Comparison of ENCODE assay signal across 19 cellular contexts in the genomic region with DNA sequence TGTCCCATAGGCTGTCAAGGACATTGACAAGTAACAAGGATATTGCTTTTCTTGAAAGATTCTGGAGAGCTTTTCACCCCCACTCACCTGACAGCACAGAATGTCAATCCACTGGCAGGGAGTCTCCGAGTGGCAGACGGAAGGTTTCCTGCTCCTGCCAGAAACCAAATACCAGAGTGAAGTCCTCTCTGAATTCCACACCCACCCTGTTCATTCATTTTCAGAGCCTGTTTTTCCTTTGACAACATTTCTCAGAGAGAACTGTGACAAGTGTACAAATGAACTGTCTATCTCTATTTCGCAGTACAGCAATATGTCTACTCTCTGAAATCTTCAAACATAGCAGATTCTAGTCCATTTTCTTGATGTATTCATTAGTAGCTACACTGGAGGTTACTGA. TPM values are rescaled to one million over a fixed set of nuclear protein-coding genes. Genes with fewer than 3 reads are reported as not detected.
DNase-seq lines count a peak whose midpoint lies in the region; ATAC-seq, FAIRE-seq and TF ChIP-seq lines count a peak whose summit lies in the region.
"Had no signal": no experiment of that assay in that cellular context is flagged by ENCODE, and none has a peak within 500 bp of the region (broad histone marks: within the 10 kb centered on the region; RNA-seq: fewer than 3 reads in every experiment).

No MANE protein-coding gene starts in this region.

- no peak overlapping the region for H4K8ac ChIP-seq in mesendoderm (ENCODE audit: low read depth, low read length)

- peak; percentile 45 for FAIRE-seq in astrocyte (lab: Jason Lieb, UNC)
- FAIRE-seq: A549, GM12892, HepG2, HTR-8/SVneo had no signal

- no peak overlapping the region for H2AFZ ChIP-seq in astrocyte (ENCODE audit: low read depth, low read length)

- H3K79me2 ChIP-seq in astrocyte (ENCODE audit: insufficient read depth, low read length), result no peaks in the 10 kb centered on the region
- no peaks in the 10 kb centered on the region for H3K79me2 ChIP-seq in mesendoderm (ENCODE audit: control insufficient read depth, insufficient read depth, low read length)

- no peak overlapping the region for H3K4me2 ChIP-seq in astrocyte (ENCODE audit: low read length)
- H3K4me2 ChIP-seq in mesendoderm (ENCODE audit: low read length), result no peak overlapping the region
- H3K4me2 ChIP-seq: A549 had no signal

- H3K4me3 Mint-ChIP-seq in astrocyte (ENCODE audit: unreplicated experiment), result no peak overlapping the region
- H3K4me3 Mint-ChIP-seq: CD4-positive, alpha-beta memory T cell; H9 had no signal

- no peak overlapping the region for H2BK15ac ChIP-seq in mesendoderm (replicated peaks; ENCODE audit: low read depth)

- peaks cover 9% of the 10 kb centered on the region for H3K4me1 Mint-ChIP-seq in astrocyte (ENCODE audit: low read depth, unreplicated experiment)
- H3K4me1 Mint-ChIP-seq: CD4-positive, alpha-beta memory T cell had no signal

- no peak overlapping the region for H3K4ac ChIP-seq in mesendoderm (ENCODE audit: low read depth, low read length)

- no peak overlapping the region for H3K27ac Mint-ChIP-seq in astrocyte (ENCODE audit: unreplicated experiment)
- H3K27ac Mint-ChIP-seq: CD4-positive, alpha-beta memory T cell had no signal

- H4K20me1 ChIP-seq in astrocyte (ENCODE audit: insufficient read depth, low read length), result no peaks in the 10 kb centered on the region

- H3K4me3 ChIP-seq in astrocyte (ENCODE audit: insufficient read depth, low read depth, low read length) (no peak overlapping the region), mesendoderm (ENCODE audit: low read length) (no peak overlapping the region)
- H3K4me3 ChIP-seq: A549 had no signal

- H3K18ac ChIP-seq in mesendoderm (ENCODE audit: low read length), result no peak overlapping the region

- H3K27me3 ChIP-seq in astrocyte (ENCODE audit: insufficient read depth, low read length) (no peaks in the 10 kb centered on the region), mesendoderm (ENCODE audit: insufficient read depth, low read length, poor library complexity) (no peaks in the 10 kb centered on the region)
- H3K27me3 ChIP-seq: BE2C had no signal

- H3K9ac ChIP-seq in astrocyte (ENCODE audit: low read length), result no peak overlapping the region
- H3K9ac ChIP-seq in mesendoderm (ENCODE audit: low read length), result no peak overlapping the region

- ATAC-seq in HG02642 (IDR thresholded peaks at IDR 0.05; ENCODE audit: poor library complexity, unreplicated experiment) (no peak), GM21528 (IDR thresholded peaks at IDR 0.05; ENCODE audit: low FRiP score, unreplicated experiment) (no peak)
- ATAC-seq: A549, HepG2 had no signal

- H3K79me1 ChIP-seq in mesendoderm (ENCODE audit: low read length), result no peaks in the 10 kb centered on the region

- no peak for TF ChIP-seq CTCF in astrocyte (IDR thresholded peaks at IDR 0.05; ENCODE audit: insufficient read depth, low read depth, low read length)

- no peaks in the 10 kb centered on the region for H3K9me3 ChIP-seq in astrocyte (ENCODE audit: insufficient read depth, low read depth, low read length)
- H3K9me3 ChIP-seq: A549, BE2C had no signal

- no peak overlapping the region for H2BK120ac ChIP-seq in mesendoderm (ENCODE audit: low read depth, low read length)

- H3K56ac ChIP-seq in mesendoderm (ENCODE audit: low read length), result no peak overlapping the region

- H3K27ac ChIP-seq in astrocyte (ENCODE audit: low read depth, low read length) (no peak overlapping the region), mesendoderm (ENCODE audit: low read depth, low read length) (no peak overlapping the region)
- H3K27ac ChIP-seq: A549, C4-2B had no signal

- H3K23ac ChIP-seq in mesendoderm (ENCODE audit: low read length), result no peak overlapping the region

- H2AK5ac ChIP-seq in mesendoderm (ENCODE audit: low read length), result no peak overlapping the region

- H3K9me3 Mint-ChIP-seq in astrocyte (ENCODE audit: unreplicated experiment), result no peaks in the 10 kb centered on the region
- H3K9me3 Mint-ChIP-seq: CD4-positive, alpha-beta memory T cell; H9 had no signal

- no peak overlapping the region for H2BK5ac ChIP-seq in mesendoderm (ENCODE audit: low read length)

- H3K36me3 ChIP-seq in astrocyte (ENCODE audit: insufficient read depth, low read length), result no peaks in the 10 kb centered on the region
- H3K36me3 ChIP-seq in mesendoderm (ENCODE audit: control insufficient read depth, insufficient read depth, low read length), result no peaks in the 10 kb centered on the region
- H3K36me3 ChIP-seq: BE2C had no signal

- no CpG with 5 or more reads among the region's 3 CpGs for WGBS in mesendoderm (ENCODE audit: extremely low coverage, insufficient coverage, low lambda C conversion rate)

- no peak for DNase-seq in astrocyte (ENCODE audit: low read depth)
- DNase-seq in cerebellum (ENCODE audit: low spot score), result peak; percentile 55
- DNase-seq in mesendoderm, result peak; percentile 40
- no peak for DNase-seq in T-helper 9 cell
- no peak for DNase-seq in medulla oblongata (ENCODE audit: extremely low spot score)
- DNase-seq: BE2C; CD4-positive, alpha-beta memory T cell; DMS79 treated with DMSO at 0.1 percent for 48 hours; EL; GDM1; GOT3; H9 had no signal

- no peak overlapping the region for H4K5ac ChIP-seq in mesendoderm (ENCODE audit: low read length)

- H3K27me3 Mint-ChIP-seq in astrocyte (ENCODE audit: low read depth, unreplicated experiment), result peaks cover 1% of the 10 kb centered on the region
- H3K27me3 Mint-ChIP-seq: CD4-positive, alpha-beta memory T cell had no signal

- H3K36me3 Mint-ChIP-seq in astrocyte (ENCODE audit: low read depth, unreplicated experiment), result no peaks in the 10 kb centered on the region
- H3K36me3 Mint-ChIP-seq: CD4-positive, alpha-beta memory T cell had no signal

- H3K4me1 ChIP-seq in astrocyte (ENCODE audit: insufficient read depth, low read length) (no peaks in the 10 kb centered on the region), mesendoderm (ENCODE audit: control insufficient read depth, low read depth, low read length) (peaks cover 2% of the 10 kb centered on the region)
- H3K4me1 ChIP-seq: A549, BE2C had no signal

RNA-seq across cellular contexts. Expression of gene BICD1, which starts 26.2 kb away (rescaled TPM):
- total RNA-seq in astrocyte (28.5 and 28.7 TPM in 2 replicates), cerebellum (124 TPM)
- polyA plus RNA-seq in mesendoderm (2013, experiment 1 of 2), result 27.0 TPM
- polyA plus RNA-seq in mesendoderm (2013, experiment 2 of 2), result 25.8 TPM

Comparison
In these comparisons a context has a peak if more than half of its experiments do, and no peak if none do; other contexts are left out.
1. DNase-seq: peak in cerebellum (single experiment) and mesendoderm (single experiment); none in astrocyte (single experiment), T-helper 9 cell (single experiment) and medulla oblongata (single experiment).